8 cellular contexts compared by ENCODE assay signal in genomic region chr7:22563621-22564241, GRCh38.
A peak's percentile ranks its signal among the peaks of the same experiment; 100 is the strongest.
DNase-seq lines count a peak whose midpoint lies in the region; ATAC-seq, FAIRE-seq and TF ChIP-seq lines count a peak whose summit lies in the region.

No MANE protein-coding gene starts in this region.

- H3K36me3 ChIP-seq in HUES48 (ENCODE audit: control insufficient read depth, insufficient read depth, low read length) (no peaks in the 10 kb centered on the region), astrocyte (ENCODE audit: insufficient read depth, low read length) (no peaks in the 10 kb centered on the region), stomach (no peaks in the 10 kb centered on the region)

- no peak for FAIRE-seq in astrocyte (lab: Jason Lieb, UNC)

- TF ChIP-seq EP300 in stomach (IDR thresholded peaks at IDR 0.05) = no peak

- 42 to 53% (median 47%) methylated on average over 7 to 11 of the region's 11 CpGs for WGBS in stomach, 5 donors

- peaks cover 24% of the 10 kb centered on the region for H3K27me3 Mint-ChIP-seq in activated naive CD4-positive, alpha-beta T cell treated with anti-CD3 and anti-CD28 coated beads for 36 hours (ENCODE audit: low read depth)
- H3K27me3 Mint-ChIP-seq in astrocyte (ENCODE audit: low read depth, unreplicated experiment) = no peaks in the 10 kb centered on the region
- H3K27me3 Mint-ChIP-seq in natural killer cell treated with Interleukin-12 subunit alpha and Interleukin-12 subunit beta and Interleukin-15 and Interleukin-18, amount 100 ng/mL, for 72 hours = peaks cover 31 to 40% of the 10 kb centered on the region in 2 donors

- H4K20me1 ChIP-seq in astrocyte (ENCODE audit: insufficient read depth, low read length) = no peaks in the 10 kb centered on the region

- peak overlapping the region; percentile 32 for H3K4me3 Mint-ChIP-seq in activated naive CD4-positive, alpha-beta T cell treated with anti-CD3 and anti-CD28 coated beads for 36 hours
- no peak overlapping the region for H3K4me3 Mint-ChIP-seq in astrocyte (ENCODE audit: unreplicated experiment)
- peak overlapping the region; percentile 83 for H3K4me3 Mint-ChIP-seq in natural killer cell treated with Interleukin-12 subunit alpha and Interleukin-12 subunit beta and Interleukin-15 and Interleukin-18, amount 100 ng/mL, for 72 hours

- TF ChIP-seq CTCF in astrocyte (IDR thresholded peaks at IDR 0.05; ENCODE audit: insufficient read depth, low read depth, low read length) = no peak
- no peak for TF ChIP-seq CTCF in stomach (IDR thresholded peaks at IDR 0.05)

- CTCF ChIA-PET in activated naive CD4-positive, alpha-beta T cell treated with anti-CD3 and anti-CD28 coated beads for 36 hours (lab: Charles Lee) = interaction anchor here (0.7 to 9.4 kb wide), 9 partner anchors 9 to 521 kb away, joined by 3 to 331 read pairs (median 4); partner anchors contain the start of gene IL6

- peak; percentile 72 to 85 for ATAC-seq in natural killer cell treated with Interleukin-12 subunit alpha and Interleukin-12 subunit beta and Interleukin-15 and Interleukin-18, amount 100 ng/mL, for 72 hours
- ATAC-seq in GM19467 (IDR thresholded peaks at IDR 0.05; ENCODE audit: unreplicated experiment) = no peak

- H3K27ac Mint-ChIP-seq in activated naive CD4-positive, alpha-beta T cell treated with anti-CD3 and anti-CD28 coated beads for 36 hours = peak overlapping the region; percentile 31
- peak overlapping the region; percentile 86 for H3K27ac Mint-ChIP-seq in astrocyte (ENCODE audit: unreplicated experiment)
- peak overlapping the region; percentile 63 to 78 for H3K27ac Mint-ChIP-seq in natural killer cell treated with Interleukin-12 subunit alpha and Interleukin-12 subunit beta and Interleukin-15 and Interleukin-18, amount 100 ng/mL, for 72 hours

- H2AFZ ChIP-seq in astrocyte (ENCODE audit: low read depth, low read length) = no peak overlapping the region

- peaks cover 61% of the 10 kb centered on the region for H3K4me1 ChIP-seq in HUES48 (ENCODE audit: control insufficient read depth, insufficient read depth, low read length)
- peaks cover 63% of the 10 kb centered on the region for H3K4me1 ChIP-seq in astrocyte (ENCODE audit: insufficient read depth, low read length)
- peaks cover 16 to 56% (median 28%) of the 10 kb centered on the region in 4 donors for H3K4me1 ChIP-seq in stomach

- no peak overlapping the region for H3K4me3 ChIP-seq in HUES48 (ENCODE audit: low read depth, low read length)
- H3K4me3 ChIP-seq in astrocyte (ENCODE audit: insufficient read depth, low read depth, low read length) = peak overlapping the region; percentile 22
- H3K4me3 ChIP-seq in stomach = no peak overlapping the region

- peaks cover 16% of the 10 kb centered on the region for H3K79me2 ChIP-seq in astrocyte (ENCODE audit: insufficient read depth, low read length)

- no peaks in the 10 kb centered on the region for H3K36me3 Mint-ChIP-seq in activated naive CD4-positive, alpha-beta T cell treated with anti-CD3 and anti-CD28 coated beads for 36 hours (ENCODE audit: low read depth)
- no peaks in the 10 kb centered on the region for H3K36me3 Mint-ChIP-seq in astrocyte (ENCODE audit: low read depth, unreplicated experiment)
- peaks cover 10% of the 10 kb centered on the region for H3K36me3 Mint-ChIP-seq in natural killer cell treated with Interleukin-12 subunit alpha and Interleukin-12 subunit beta and Interleukin-15 and Interleukin-18, amount 100 ng/mL, for 72 hours

- peak overlapping the region; percentile 79 for H3K4me2 ChIP-seq in astrocyte (ENCODE audit: low read length)

- H3K9me3 ChIP-seq in HUES48 (ENCODE audit: control insufficient read depth, insufficient read depth, low read length) (no peaks in the 10 kb centered on the region), astrocyte (ENCODE audit: insufficient read depth, low read depth, low read length) (no peaks in the 10 kb centered on the region), stomach (no peaks in the 10 kb centered on the region)

- H3K9ac ChIP-seq in HUES48 (ENCODE audit: low read depth, low read length) (no peak overlapping the region), astrocyte (ENCODE audit: low read length) (peak overlapping the region; percentile 87)

- H3K9me3 Mint-ChIP-seq in activated naive CD4-positive, alpha-beta T cell treated with anti-CD3 and anti-CD28 coated beads for 36 hours = no peaks in the 10 kb centered on the region
- no peaks in the 10 kb centered on the region for H3K9me3 Mint-ChIP-seq in astrocyte (ENCODE audit: unreplicated experiment)
- no peaks in the 10 kb centered on the region for H3K9me3 Mint-ChIP-seq in natural killer cell treated with Interleukin-12 subunit alpha and Interleukin-12 subunit beta and Interleukin-15 and Interleukin-18, amount 100 ng/mL, for 72 hours

- peaks cover 42% of the 10 kb centered on the region for H3K4me1 Mint-ChIP-seq in activated naive CD4-positive, alpha-beta T cell treated with anti-CD3 and anti-CD28 coated beads for 36 hours (ENCODE audit: low read depth)
- H3K4me1 Mint-ChIP-seq in astrocyte (ENCODE audit: low read depth, unreplicated experiment) = peaks cover 53% of the 10 kb centered on the region
- H3K4me1 Mint-ChIP-seq in natural killer cell treated with Interleukin-12 subunit alpha and Interleukin-12 subunit beta and Interleukin-15 and Interleukin-18, amount 100 ng/mL, for 72 hours (ENCODE audit: low read depth in 2 of 2) = peaks cover 31 to 49% of the 10 kb centered on the region in 2 donors

- no peaks in the 10 kb centered on the region for H3K27me3 ChIP-seq in HUES48 (ENCODE audit: control insufficient read depth, insufficient read depth, low read length)
- no peaks in the 10 kb centered on the region for H3K27me3 ChIP-seq in astrocyte (ENCODE audit: insufficient read depth, low read length)
- peaks cover 0 to 24% (median 6%) of the 10 kb centered on the region in 3 donors for H3K27me3 ChIP-seq in stomach

- intact Hi-C loops in activated naive CD4-positive, alpha-beta T cell treated with anti-CD3 and anti-CD28 coated beads for 36 hours (cut with micrococcal nuclease) = loop anchor here (1.0 to 5.0 kb wide), 7 partner anchors 23 to 451 kb away; partner anchors contain the start of gene HYCC1
- intact Hi-C loops in stomach (cut with DNase I; ENCODE audit: low total_unique reads) = loop anchor here (10.0 kb wide), 1 partner anchor 161 kb away; the partner anchor contains the start of gene IL6

- H3K27ac ChIP-seq in HUES48 (ENCODE audit: low read depth, low read length) (peak overlapping the region; percentile 29), astrocyte (ENCODE audit: low read depth, low read length) (peak overlapping the region; percentile 99), stomach (peak overlapping the region in 2 of 5 donors; percentile 16 to 18)

- peak; percentile 68 for DNase-seq in activated naive CD4-positive, alpha-beta T cell treated with anti-CD3 and anti-CD28 coated beads for 36 hours
- no peak for DNase-seq in activated naive CD4-positive, alpha-beta T cell (lab: John Stamatoyannopoulos, UW)
- peak; percentile 62 for DNase-seq in astrocyte (ENCODE audit: low read depth)
- no peak for DNase-seq in natural killer cell treated with Interleukin-12 subunit alpha and Interleukin-12 subunit beta and Interleukin-15 and Interleukin-18, amount 100 ng/mL, for 72 hours (ENCODE audit: low spot score)
- no peak for DNase-seq in stomach
- DNase-seq in Ammon's horn (ENCODE audit: low spot score) = no peak

- TF ChIP-seq POLR2A in stomach (IDR thresholded peaks at IDR 0.05) = no peak

Comparison
In these comparisons a context has a peak if more than half of its experiments do, and no peak if none do; other contexts are left out.
1. DNase-seq: peak in activated naive CD4-positive, alpha-beta T cell treated with anti-CD3 and anti-CD28 coated beads for 36 hours (single experiment) and astrocyte (single experiment); none in activated naive CD4-positive, alpha-beta T cell (0 of 4), natural killer cell treated with Interleukin-12 subunit alpha and Interleukin-12 subunit beta and Interleukin-15 and Interleukin-18, amount 100 ng/mL, for 72 hours (single experiment), stomach (single experiment) and Ammon's horn (single experiment).
2. H3K27ac Mint-ChIP-seq: peak in every context shown above with its lines; median percentile 86 in astrocyte; 70 in natural killer cell treated with Interleukin-12 subunit alpha and Interleukin-12 subunit beta and Interleukin-15 and Interleukin-18, amount 100 ng/mL, for 72 hours; 31 in activated naive CD4-positive, alpha-beta T cell treated with anti-CD3 and anti-CD28 coated beads for 36 hours.